19 cellular contexts compared by ENCODE assay signal in the genomic region with DNA sequence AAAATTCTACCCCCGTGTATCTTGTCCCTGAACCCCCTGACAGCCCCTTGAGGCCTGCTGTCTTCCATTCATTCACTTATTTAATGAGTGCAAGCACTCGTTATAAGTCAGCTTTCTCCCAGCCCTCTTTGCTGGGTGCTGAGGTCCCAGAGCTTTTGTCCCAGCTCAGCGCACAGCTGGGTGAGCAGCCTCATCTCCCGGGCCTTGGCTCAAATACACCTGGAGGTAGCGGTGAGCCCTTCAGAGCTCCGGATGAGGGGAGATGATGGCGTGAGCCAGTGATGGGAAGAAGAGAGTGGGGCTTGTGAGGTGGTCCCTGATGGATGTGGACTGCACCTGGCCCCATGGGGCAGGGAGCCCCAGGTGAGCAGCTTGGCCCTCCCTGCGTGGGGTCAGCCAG. TPM values are rescaled to one million over a fixed set of nuclear protein-coding genes. Genes with fewer than 3 reads are reported as not detected.
DNase-seq lines count a peak whose midpoint lies in the region; ATAC-seq and TF ChIP-seq lines count a peak whose summit lies in the region.
"Had no signal": no experiment of that assay in that cellular context is flagged by ENCODE, and none has a peak within 500 bp of the region (broad histone marks: within the 10 kb centered on the region; RNA-seq: fewer than 3 reads in every experiment).

No MANE protein-coding gene starts in this region.

- no peaks in the 10 kb centered on the region for H3K27me3 Mint-ChIP-seq in activated T-cell treated with anti-CD3 and anti-CD28 coated beads, Interleukin-2, amount 50 U/mL, for 24 hours
- no peaks in the 10 kb centered on the region for H3K27me3 Mint-ChIP-seq in activated T-cell treated with anti-CD3 and anti-CD28 coated beads, Interleukin-2, amount 50 U/mL, for 72 hours (ENCODE audit: low read depth)
- H3K27me3 Mint-ChIP-seq in mesothelial cell of epicardium (ENCODE audit: low read depth), result no peaks in the 10 kb centered on the region
- H3K27me3 Mint-ChIP-seq: B cell; CD4-positive, alpha-beta T cell; CD8-positive, alpha-beta memory T cell had no signal

- H3K36me3 Mint-ChIP-seq in activated T-cell treated with anti-CD3 and anti-CD28 coated beads, Interleukin-2, amount 50 U/mL, for 24 hours (ENCODE audit: low read depth), result peaks cover 27% of the 10 kb centered on the region
- peaks cover 0 to 3% of the 10 kb centered on the region in 2 donors for H3K36me3 Mint-ChIP-seq in activated T-cell treated with anti-CD3 and anti-CD28 coated beads, Interleukin-2, amount 50 U/mL, for 72 hours (ENCODE audit: insufficient read depth in 2 of 2)
- peaks cover 4% of the 10 kb centered on the region for H3K36me3 Mint-ChIP-seq in mesothelial cell of epicardium
- H3K36me3 Mint-ChIP-seq: CD14-positive monocyte had no signal

- no peak overlapping the region for H3K9ac ChIP-seq in BLaER1
- H3K9ac ChIP-seq: BLaER1 treated with 17β-estradiol and CSF1 and Interleukin-3, amounts not matched to agents 10 nM and 100 nM had no signal

- no peaks in the 10 kb centered on the region for H3K27me3 ChIP-seq in BLaER1
- H3K27me3 ChIP-seq: BLaER1 treated with 17β-estradiol and CSF1 and Interleukin-3, amounts not matched to agents 10 nM and 100 nM had no signal

- H3K4me1 Mint-ChIP-seq in activated T-cell treated with anti-CD3 and anti-CD28 coated beads, Interleukin-2, amount 50 U/mL, for 24 hours (ENCODE audit: low read depth), result peaks cover 5% of the 10 kb centered on the region
- H3K4me1 Mint-ChIP-seq in activated T-cell treated with anti-CD3 and anti-CD28 coated beads, Interleukin-2, amount 50 U/mL, for 72 hours (ENCODE audit: low read depth), result peaks cover 3% of the 10 kb centered on the region
- peaks cover 12% of the 10 kb centered on the region for H3K4me1 Mint-ChIP-seq in mesothelial cell of epicardium

- H3K4me3 Mint-ChIP-seq in activated T-cell treated with anti-CD3 and anti-CD28 coated beads, Interleukin-2, amount 50 U/mL, for 24 hours, result no peak overlapping the region
- H3K4me3 Mint-ChIP-seq in activated T-cell treated with anti-CD3 and anti-CD28 coated beads, Interleukin-2, amount 50 U/mL, for 72 hours, result no peak overlapping the region
- H3K4me3 Mint-ChIP-seq in mesothelial cell of epicardium, result no peak overlapping the region
- H3K4me3 Mint-ChIP-seq: B cell; CD14-positive monocyte; CD4-positive, alpha-beta T cell; CD8-positive, alpha-beta memory T cell; HFFc6 had no signal

- peaks cover 51% of the 10 kb centered on the region for H3K4me1 ChIP-seq in BLaER1
- H3K4me1 ChIP-seq: HAP-1 had no signal

- no peak for TF ChIP-seq CTCF in mesothelial cell of epicardium (IDR thresholded peaks at IDR 0.05; ENCODE audit: unreplicated experiment)

- H3K4me2 ChIP-seq in BLaER1, result 0 out of 2 replicates have a peak overlapping the region, but pooled peaks have one; percentile 26

- no peak overlapping the region for H3K4me3 ChIP-seq in BLaER1
- H3K4me3 ChIP-seq: BLaER1 treated with 17β-estradiol and CSF1 and Interleukin-3, amounts not matched to agents 10 nM and 100 nM; HAP-1 had no signal

- H3K27ac Mint-ChIP-seq in activated T-cell treated with anti-CD3 and anti-CD28 coated beads, Interleukin-2, amount 50 U/mL, for 24 hours, result peak overlapping the region; percentile 26
- no peak overlapping the region for H3K27ac Mint-ChIP-seq in activated T-cell treated with anti-CD3 and anti-CD28 coated beads, Interleukin-2, amount 50 U/mL, for 72 hours
- peak overlapping the region; percentile 25 for H3K27ac Mint-ChIP-seq in mesothelial cell of epicardium
- H3K27ac Mint-ChIP-seq: B cell; CD4-positive, alpha-beta T cell; HFFc6 had no signal

- peaks cover 93% of the 10 kb centered on the region for H4K20me1 ChIP-seq in BLaER1

- no peaks in the 10 kb centered on the region for H3K9me3 ChIP-seq in BLaER1
- H3K9me3 ChIP-seq: BLaER1 treated with 17β-estradiol and CSF1 and Interleukin-3, amounts not matched to agents 10 nM and 100 nM; HAP-1 had no signal

- no peaks in the 10 kb centered on the region for H3K9me3 Mint-ChIP-seq in activated T-cell treated with anti-CD3 and anti-CD28 coated beads, Interleukin-2, amount 50 U/mL, for 24 hours
- peaks cover 0 to 3% of the 10 kb centered on the region in 2 donors for H3K9me3 Mint-ChIP-seq in activated T-cell treated with anti-CD3 and anti-CD28 coated beads, Interleukin-2, amount 50 U/mL, for 72 hours
- no peaks in the 10 kb centered on the region for H3K9me3 Mint-ChIP-seq in mesothelial cell of epicardium
- H3K9me3 Mint-ChIP-seq: CD4-positive, alpha-beta T cell; CD8-positive, alpha-beta memory T cell had no signal

- ATAC-seq in activated T-cell treated with anti-CD3 and anti-CD28 coated beads, Interleukin-2, amount 50 U/mL, for 72 hours (replicated peaks in 1 of 2), result no peak

- peaks cover 23% of the 10 kb centered on the region; the same call in 1 of the 2 replicates for H3K36me3 ChIP-seq in BLaER1
- H3K36me3 ChIP-seq: HAP-1 had no signal

- H3K27ac ChIP-seq in BLaER1, result no peak overlapping the region
- H3K27ac ChIP-seq: 22Rv1; BLaER1 treated with 17β-estradiol and CSF1 and Interleukin-3, amounts not matched to agents 10 nM and 100 nM had no signal

- DNase-seq in DMS53 (lab: John Stamatoyannopoulos, UW) (peak; percentile 15), DMS53 treated with DMSO at 0.1 percent for 48 hours (lab: John Stamatoyannopoulos, UW; ENCODE audit: unreplicated experiment) (no peak), mesothelial cell of epicardium (ENCODE audit: low spot score in 2 of 2, unreplicated experiment in 2 of 2) (no peak), SKM-1 (lab: John Stamatoyannopoulos, UW; ENCODE audit: unreplicated experiment) (no peak), NCI-H1092 treated with DMSO at 0.1 percent for 48 hours (lab: John Stamatoyannopoulos, UW) (no peak)
- no peak for DNase-seq in activated T-cell treated with anti-CD3 and anti-CD28 coated beads, Interleukin-2, amount 50 U/mL, for 24 hours
- DNase-seq in activated T-cell treated with anti-CD3 and anti-CD28 coated beads, Interleukin-2, amount 50 U/mL, for 72 hours, result no peak
- DNase-seq: CD4-positive, alpha-beta T cell; CD8-positive, alpha-beta memory T cell; DMS 273 treated with DMSO at 0.1 percent for 48 hours; DND-41; GOT3; HFFc6 had no signal

RNA-seq across cellular contexts. Expression of a gene that starts 18.1 kb away (rescaled TPM):
- 1 to 10 TPM; 2.8 to 4.4 TPM for total RNA-seq in activated T-cell treated with anti-CD3 and anti-CD28 coated beads, Interleukin-2, amount 50 U/mL, for 72 hours
- 161 to 172 TPM (median 166 TPM) in 3 replicates for total RNA-seq in mesothelial cell of epicardium
- total RNA-seq: HFFc6 had no signal

RNA-seq across cellular contexts. Expression of a gene that starts 32.3 kb away (rescaled TPM):
- total RNA-seq in activated T-cell treated with anti-CD3 and anti-CD28 coated beads, Interleukin-2, amount 50 U/mL, for 72 hours, result 10 to 100 TPM; 11.7 to 12.0 TPM
- total RNA-seq in mesothelial cell of epicardium, result 59.7 to 65.3 TPM (median 63.6 TPM) in 3 replicates

Comparison
In these comparisons a context has a peak if more than half of its experiments do, and no peak if none do; other contexts are left out.
1. RNA of a gene that starts 18.1 kb away (total RNA-seq): 161 to 172 TPM in mesothelial cell of epicardium; 2.8 to 4.4 TPM in activated T-cell treated with anti-CD3 and anti-CD28 coated beads, Interleukin-2, amount 50 U/mL, for 72 hours; every median in the first group is over 10 times any median in the second.